In genomic region chr11:126437731-126438130, GRCh38 we compare ENCODE assay signal across 1 cellular context.
TF ChIP-seq lines count a peak whose summit lies in the region.

No MANE protein-coding gene starts in this region.

TF ChIP-seq in H1, 55 proteins besides CTCF, POLR2A, EP300 and RAD21 (continued from another document):
- TF ChIP-seq EZH2 (IDR thresholded peaks at IDR 0.05; ENCODE audit: low read depth, low read length, severe bottlenecking): no peak
